ENCODE assay signal across 16 cellular contexts in the genomic region with DNA sequence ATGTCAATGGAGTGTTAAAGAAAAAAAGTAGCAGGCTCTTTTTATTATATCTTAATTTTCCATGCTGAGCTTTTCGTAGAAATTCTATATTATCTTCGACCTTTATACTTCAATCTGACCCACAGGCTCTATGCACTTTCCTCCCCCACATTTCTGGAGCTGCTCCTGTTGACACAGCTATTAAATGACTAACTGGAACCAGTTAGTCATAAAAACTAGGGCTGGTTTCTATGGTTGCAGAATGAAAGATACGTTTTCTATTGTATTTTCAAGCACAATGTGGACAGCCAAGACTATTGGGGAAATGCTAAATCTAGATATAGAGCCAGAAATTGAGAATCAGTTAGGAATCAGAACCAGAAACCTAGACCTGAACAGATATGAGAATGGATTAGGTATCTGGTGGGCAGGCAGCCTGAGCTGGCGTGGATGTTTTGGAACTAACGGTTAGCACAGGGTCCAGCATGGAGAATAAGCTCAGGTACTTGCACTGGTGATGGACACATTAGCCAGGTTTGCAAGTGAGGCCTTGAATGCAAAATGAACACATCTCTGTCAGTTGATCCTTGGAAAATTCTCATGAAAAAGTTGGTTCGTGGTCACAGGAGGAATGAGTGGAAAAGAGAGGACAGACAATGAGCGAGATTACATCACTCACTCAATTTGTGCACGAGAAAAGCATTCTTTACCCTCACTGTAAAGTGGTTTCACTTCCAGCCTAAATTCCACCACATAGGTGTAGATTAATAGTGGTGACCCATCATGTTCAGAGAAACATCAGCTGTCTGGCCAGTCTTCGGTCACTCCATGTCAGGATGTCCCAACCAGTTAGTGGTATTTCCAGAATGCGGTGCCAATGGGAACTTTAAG.
DNase-seq lines count a peak whose midpoint lies in the region; ATAC-seq, FAIRE-seq and TF ChIP-seq lines count a peak whose summit lies in the region.
"Had no signal": no experiment of that assay in that cellular context is flagged by ENCODE, and none has a peak within 500 bp of the region (broad histone marks: within the 10 kb centered on the region; RNA-seq: fewer than 3 reads in every experiment).

No MANE protein-coding gene starts in this region.

- no peak for ATAC-seq in HG03460 (IDR thresholded peaks at IDR 0.05; ENCODE audit: unreplicated experiment)
- ATAC-seq: activated CD8-positive, alpha-beta T cell treated with anti-CD3 and anti-CD28 coated beads for 36 hours; psoas muscle; stimulated activated memory B cell treated with anti-CD40 and anti-IgM and Interleukin-4, amounts not matched to agents 10 μg/mL and 1 μg/mL and 100 μg/mL, for 72 hours had no signal

- DNase-seq in A172 (ENCODE audit: low spot score) (peak; percentile 50), ELR (ENCODE audit: low read depth) (peak; percentile 5), RCC 7860 (ENCODE audit: low spot score) (peak; percentile 89), fibroblast of villous mesenchyme (ENCODE audit: low read depth) (peak; percentile 1), UCSD-AML1 (lab: John Stamatoyannopoulos, UW; ENCODE audit: unreplicated experiment) (no peak), activated T-cell treated with anti-CD3 and anti-CD28 coated beads for 4 hours (no peak), GM12892 (ENCODE audit: insufficient read length) (no peak)
- DNase-seq: activated CD8-positive, alpha-beta T cell treated with anti-CD3 and anti-CD28 coated beads for 36 hours; activated naive CD4-positive, alpha-beta T cell; esophagus squamous epithelium; KBM-7; NCI-H1694; psoas muscle; stimulated activated CD4-positive, alpha-beta T cell treated with anti-CD3 and anti-CD28 coated beads, Interleukin-2, amount 100 ng/mL, for 48 hours had no signal

- FAIRE-seq in RCC 7860 (lab: Jason Lieb, UNC) (peak; percentile 94), GM12892 (lab: Jason Lieb, UNC) (no peak)

- no peak for TF ChIP-seq POLR2A in GM12892 (IDR thresholded peaks at IDR 0.05; ENCODE audit: low read depth, low read length)

- H3K4me3 ChIP-seq in fibroblast of villous mesenchyme (ENCODE audit: low read depth, low read length) = no peak overlapping the region
- H3K4me3 ChIP-seq: esophagus squamous epithelium, psoas muscle had no signal

- TF ChIP-seq CTCF in fibroblast of villous mesenchyme (IDR thresholded peaks at IDR 0.05; ENCODE audit: insufficient read depth, low read depth, low read length) = no peak

Comparison
In these comparisons a context has a peak if more than half of its experiments do, and no peak if none do; other contexts are left out.
1. DNase-seq: peak in A172 (single experiment), ELR (single experiment), RCC 7860 (single experiment) and fibroblast of villous mesenchyme (single experiment); none in UCSD-AML1 (single experiment), activated T-cell treated with anti-CD3 and anti-CD28 coated beads for 4 hours (single experiment) and GM12892 (single experiment).